In the genomic region with DNA sequence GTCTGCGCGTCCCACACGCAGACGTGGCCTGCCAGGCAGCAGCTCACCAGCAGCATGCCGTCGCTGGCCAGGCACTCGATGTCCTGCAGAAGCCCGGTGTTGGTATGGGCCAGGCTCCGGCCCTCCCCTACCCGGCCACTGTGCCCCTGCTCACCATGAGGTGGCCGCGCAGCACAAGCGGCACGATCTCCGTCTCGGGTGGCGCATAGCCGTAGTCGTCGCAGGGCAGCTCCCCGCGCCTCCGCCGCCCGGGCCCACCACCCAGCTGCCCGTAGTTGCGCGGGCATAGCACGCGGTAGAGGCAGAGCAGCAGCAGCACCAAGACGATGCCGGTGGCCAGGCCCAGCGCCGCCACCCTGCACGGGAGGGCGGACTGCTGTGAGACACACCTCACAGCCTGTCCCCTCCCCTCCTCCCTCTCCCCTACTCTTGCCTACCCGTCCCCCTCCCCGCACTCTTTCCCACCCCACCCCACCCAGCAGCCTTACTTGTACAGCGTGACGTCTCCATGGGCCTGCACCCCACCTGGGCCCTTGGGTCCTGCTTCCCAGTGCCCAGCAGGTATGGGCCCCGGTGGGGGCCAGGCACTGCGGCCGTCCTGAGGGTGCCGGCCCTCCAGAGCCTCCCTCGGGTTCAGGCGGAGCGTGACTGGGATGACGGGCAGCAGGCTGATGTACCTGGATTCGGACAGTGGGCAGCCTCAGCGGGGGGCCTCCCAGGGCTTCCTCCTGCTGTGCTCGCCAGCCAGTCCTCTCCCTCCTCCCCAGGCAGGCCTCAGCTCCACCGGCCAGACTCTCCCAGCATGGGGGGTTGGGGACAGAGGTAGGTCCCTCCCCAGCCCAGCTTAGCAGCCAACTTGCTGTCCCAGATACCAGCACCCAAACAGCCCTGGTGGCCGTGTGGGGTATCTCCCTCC, we compare ENCODE assay signal across 15 cellular contexts. TPM values are rescaled to one million over a fixed set of nuclear protein-coding genes. Genes with fewer than 3 reads are reported as not detected.
DNase-seq lines count a peak whose midpoint lies in the region; ATAC-seq, FAIRE-seq and TF ChIP-seq lines count a peak whose summit lies in the region.
"Had no signal": no experiment of that assay in that cellular context is flagged by ENCODE, and none has a peak within 500 bp of the region (broad histone marks: within the 10 kb centered on the region; RNA-seq: fewer than 3 reads in every experiment).

No MANE protein-coding gene starts in this region.

- H3K4ac ChIP-seq in H1 (replicated peaks; ENCODE audit: insufficient read length, low read depth, low read length): no peak overlapping the region

- H3K4me3 ChIP-seq in HEK293 (ENCODE audit: low read depth, low read length) (no peak overlapping the region), H1 (ENCODE audit: extremely low read depth in 1 of 4, insufficient read depth in 2 of 4, low read depth in 3 of 4, low read length in 4 of 4) (no peak overlapping the region), smooth muscle cell (no peak overlapping the region)
- H3K4me3 ChIP-seq: pancreas had no signal

- no peak overlapping the region for H2BK12ac ChIP-seq in H1 (ENCODE audit: low read depth, low read length)

- TF ChIP-seq POLR2A in H1 (IDR thresholded peaks at IDR 0.05; ENCODE audit: control extremely low read depth in 1 of 2, low read depth in 2 of 2, low read length in 2 of 2): no peak

- H2BK15ac ChIP-seq in H1 (ENCODE audit: low read length): no peak overlapping the region

- WGBS in H1 (ENCODE audit: extremely low coverage in 1 of 2, insufficient coverage in 1 of 2, insufficient read length in 1 of 2, insufficient replicate concordance in 2 of 2, low coverage in 1 of 2, low lambda C conversion rate in 2 of 2, missing lambda C conversion rate in 1 of 2), 2 experiments: 96% methylated on average over 24 of the region's 53 CpGs; no CpG with 5 or more reads in 1 of the 2 experiments
- 98% methylated on average over 46 of the region's 53 CpGs for WGBS in smooth muscle cell (ENCODE audit: low lambda C conversion rate)

- TF ChIP-seq RAD21 in H1 (IDR thresholded peaks at IDR 0.05 in 1 of 2, conservative IDR thresholded peaks at IDR 0.05 in 1 of 2; ENCODE audit: low read depth in 2 of 2, low read length in 2 of 2): no peak

- H3K27ac ChIP-seq in HEK293 (ENCODE audit: extremely low read depth, low read depth, low read length) (no peak overlapping the region), H1 (ENCODE audit: low read depth, low read length) (no peak overlapping the region), smooth muscle cell (ENCODE audit: low read depth) (no peak overlapping the region)
- H3K27ac ChIP-seq: pancreas had no signal

- no peak for DNase-seq in activated naive CD4-positive, alpha-beta T cell treated with anti-CD3 and anti-CD28 coated beads, Interleukin-2, amount 50 U/mL, for 72 hours (ENCODE audit: low spot score in 2 of 2)
- no peak for DNase-seq in activated naive CD4-positive, alpha-beta T cell treated with Interleukin-2 at 50 U/mL for 16 hours
- DNase-seq in H1 (ENCODE audit: low read depth in 1 of 2, low spot score in 2 of 2) (no peak), smooth muscle cell (lab: John Stamatoyannopoulos, UW; ENCODE audit: unreplicated experiment) (no peak), cerebellum (ENCODE audit: low spot score) (no peak), SKM-1 (lab: John Stamatoyannopoulos, UW; ENCODE audit: unreplicated experiment) (no peak)
- DNase-seq: activated CD4-positive, alpha-beta T cell treated with anti-CD3 and anti-CD28 coated beads for 1 hour; activated gamma-delta T cell treated with Interleukin-2 at 50 U/mL for 16 hours; AML-193; NCI-H2171; SW 1271 had no signal

- H3K79me2 ChIP-seq in H1 (ENCODE audit: control insufficient read depth in 1 of 2, insufficient read depth in 2 of 2, low read length in 2 of 2): no peaks in the 10 kb centered on the region
- no peaks in the 10 kb centered on the region for H3K79me2 ChIP-seq in smooth muscle cell (ENCODE audit: low read depth)

- no peak overlapping the region for H2BK120ac ChIP-seq in H1 (replicated peaks; ENCODE audit: low read depth, low read length)

- no peaks in the 10 kb centered on the region for H3F3A ChIP-seq in smooth muscle cell (ENCODE audit: low read depth)

- POLR2A ChIA-PET in HEK293 (lab: Yijun Ruan, JAX) (no interaction called here), H1 (lab: Charles Lee; ENCODE audit: partially characterized antibody) (interaction anchor here (0.9 to 1.6 kb wide), 4 partner anchors 9 to 153 kb away, joined by 3 to 5 read pairs (median 3); partner anchors contain the start of gene PTPN23)

- CTCF ChIA-PET in HEK293 (lab: Yijun Ruan, JAX): interaction anchor here (0.5 kb wide), 1 partner anchor 23 kb away, joined by 5 read pairs; no protein-coding TSS in a partner anchor
- CTCF ChIA-PET in H1 (lab: Charles Lee; ENCODE audit: partially characterized antibody): interaction anchor here (0.6 to 4.8 kb wide), 8 partner anchors 9 to 395 kb away, joined by 3 to 55 read pairs (median 3); no protein-coding TSS in a partner anchor

- FAIRE-seq in H1 (lab: Jason Lieb, UNC): no peak
- FAIRE-seq: G401.6, pancreas had no signal

- no peak for TF ChIP-seq CTCF in HEK293 (tag by site-specific recombination; IDR thresholded peaks at IDR 0.05)
- TF ChIP-seq CTCF in H1 (IDR thresholded peaks at IDR 0.05; ENCODE audit: control extremely low read depth in 1 of 3, insufficient read depth in 1 of 3, low read depth in 1 of 3, low read length in 3 of 3): peak in 1 of 3 experiments; percentile 38; a peak in 1 of 4 replicates
- peak; percentile 16 for TF ChIP-seq CTCF in smooth muscle cell (IDR thresholded peaks at IDR 0.05; ENCODE audit: borderline replicate concordance, insufficient read depth, poor library complexity, severe bottlenecking)

- no peak overlapping the region for H3K18ac ChIP-seq in H1 (ENCODE audit: extremely low read depth, low read length)

- H3K23me2 ChIP-seq in H1 (ENCODE audit: low read depth, low read length): no peaks in the 10 kb centered on the region

- no peak overlapping the region for H3K9ac ChIP-seq in H1 (replicated peaks in 1 of 4; ENCODE audit: extremely low read depth in 1 of 4, low read depth in 3 of 4, low read length in 3 of 4)
- no peak overlapping the region for H3K9ac ChIP-seq in smooth muscle cell (ENCODE audit: low read depth)

- ATAC-seq in activated naive CD4-positive, alpha-beta T cell treated with anti-CD3 and anti-CD28 coated beads, Interleukin-2, amount 50 U/mL, for 72 hours: no peak
- no peak for ATAC-seq in GM18858 (IDR thresholded peaks at IDR 0.05; ENCODE audit: unreplicated experiment)
- ATAC-seq: pancreas had no signal

- H3K9me3 ChIP-seq in HEK293 (ENCODE audit: control insufficient read depth, insufficient read depth, low read depth, low read length) (no peaks in the 10 kb centered on the region), H1 (ENCODE audit: insufficient read depth in 2 of 2, low read depth in 1 of 2, low read length in 1 of 2) (peaks cover 0 to 7% of the 10 kb centered on the region in 2 experiments; a peak in 1 of 4 replicates), smooth muscle cell (replicated peaks; ENCODE audit: low read depth) (no peaks in the 10 kb centered on the region)
- H3K9me3 ChIP-seq: pancreas had no signal

- peaks cover 0 to 79% of the 10 kb centered on the region in 2 experiments; a peak in 1 of 3 replicates for H3K36me3 ChIP-seq in HEK293 (ENCODE audit: control insufficient read depth in 2 of 2, insufficient read depth in 1 of 2, low read length in 2 of 2)
- H3K36me3 ChIP-seq in H1 (ENCODE audit: control insufficient read depth in 2 of 4, insufficient read depth in 4 of 4, low read length in 3 of 4): peaks cover 14 to 47% (median 21%) of the 10 kb centered on the region in 4 experiments
- H3K36me3 ChIP-seq in smooth muscle cell (ENCODE audit: low read depth): no peaks in the 10 kb centered on the region

- H4K20me1 ChIP-seq in H1 (replicated peaks in 1 of 2; ENCODE audit: control insufficient read depth in 1 of 2, insufficient read depth in 2 of 2, low read length in 2 of 2) (peaks cover 4 to 21% of the 10 kb centered on the region in 2 experiments), smooth muscle cell (ENCODE audit: low read depth) (no peaks in the 10 kb centered on the region)

- no peak overlapping the region for H3K56ac ChIP-seq in H1 (replicated peaks; ENCODE audit: insufficient read length, low read depth, low read length)

- no peaks in the 10 kb centered on the region for H3K79me1 ChIP-seq in H1 (ENCODE audit: low read depth, low read length)

- no peak overlapping the region for H4K8ac ChIP-seq in H1 (ENCODE audit: extremely low read depth, insufficient read depth, low read length)

- peak overlapping the region; percentile 57 to 92 for H3K27ac Mint-ChIP-seq in activated naive CD4-positive, alpha-beta T cell treated with anti-CD3 and anti-CD28 coated beads, Interleukin-2, amount 50 U/mL, for 72 hours

- H2BK5ac ChIP-seq in H1 (ENCODE audit: low read depth, low read length): no peak overlapping the region

- H3K27me3 ChIP-seq in H1 (replicated peaks in 1 of 4; ENCODE audit: control insufficient read depth in 3 of 4, extremely low read depth in 1 of 4, insufficient read depth in 3 of 4, low read length in 3 of 4) (no peaks in the 10 kb centered on the region), smooth muscle cell (ENCODE audit: low read depth) (no peaks in the 10 kb centered on the region)
- H3K27me3 ChIP-seq: pancreas had no signal

- peaks cover 0 to 5% of the 10 kb centered on the region in 2 donors for H3K36me3 Mint-ChIP-seq in activated naive CD4-positive, alpha-beta T cell treated with anti-CD3 and anti-CD28 coated beads, Interleukin-2, amount 50 U/mL, for 72 hours

- no peak overlapping the region for H2AK5ac ChIP-seq in H1 (ENCODE audit: low read depth, low read length)

- no peak overlapping the region for H4K91ac ChIP-seq in H1 (replicated peaks; ENCODE audit: insufficient read length, low read length)

- H3K23ac ChIP-seq in H1 (ENCODE audit: insufficient read length): no peak overlapping the region

- no peaks in the 10 kb centered on the region for H3K9me3 Mint-ChIP-seq in activated naive CD4-positive, alpha-beta T cell treated with anti-CD3 and anti-CD28 coated beads, Interleukin-2, amount 50 U/mL, for 72 hours

- H2AFZ ChIP-seq in H1 (ENCODE audit: low read length) (no peak overlapping the region), smooth muscle cell (ENCODE audit: low read depth) (no peak overlapping the region)

- no peak overlapping the region for H4K5ac ChIP-seq in H1 (ENCODE audit: insufficient read length, low read depth, low read length)

- no peak overlapping the region for H3K14ac ChIP-seq in H1 (ENCODE audit: insufficient read length)

- no peak for TF ChIP-seq EP300 in H1 (IDR thresholded peaks at IDR 0.05; ENCODE audit: borderline replicate concordance in 1 of 2, low read depth in 2 of 2, low read length in 2 of 2)

- no peak overlapping the region for H3K4me2 ChIP-seq in H1 (ENCODE audit: insufficient read depth in 1 of 2, low read depth in 2 of 2, low read length in 2 of 2)
- H3K4me2 ChIP-seq in smooth muscle cell: no peak overlapping the region

- no peak overlapping the region for H2BK20ac ChIP-seq in H1 (ENCODE audit: low read length)

- H3K4me1 ChIP-seq in HEK293 (ENCODE audit: control insufficient read depth, insufficient read depth, low read length): no peaks in the 10 kb centered on the region
- H3K4me1 ChIP-seq in H1 (replicated peaks in 1 of 4; ENCODE audit: control insufficient read depth in 3 of 4, insufficient read depth in 4 of 4, low read length in 3 of 4): peaks cover 0 to 2% (median 0%) of the 10 kb centered on the region in 4 experiments; a peak in 2 of 7 replicates
- no peaks in the 10 kb centered on the region for H3K4me1 ChIP-seq in smooth muscle cell (ENCODE audit: low read depth)

RNA-seq across cellular contexts. Expression of gene PTPN23, which starts 37.6 kb away (rescaled TPM):
- 10 to 100 TPM; 29.4 to 29.9 TPM for total RNA-seq in activated naive CD4-positive, alpha-beta T cell treated with anti-CD3 and anti-CD28 coated beads, Interleukin-2, amount 50 U/mL, for 72 hours
- 44.1 and 46.7 TPM in 2 replicates for total RNA-seq in H1 (2021; fragmentation: NEBNext Ultra II Directional; extraction: Animal tissue kit (Norgen Biotek cat#: 25700))
- polyA plus RNA-seq in H1 (2011; rRNA removed) (2.9 and 5.5 TPM in 2 replicates), smooth muscle cell (17.1 and 22.1 TPM in 2 replicates)
- 2.5 TPM for polyA plus RNA-seq in H1 (2011; cell fraction: cytosol; rRNA removed)
- 23.5 TPM for polyA plus RNA-seq in H1 (2011; cell fraction: nucleus; rRNA removed)
- polyA plus RNA-seq in H1 (2012, experiment 1 of 2): 27.9 to 39.5 TPM (median 35.9 TPM) in 4 replicates
- 29.6 TPM for polyA plus RNA-seq in H1 (2012, experiment 2 of 2)
- polyA plus RNA-seq in H1 (2013, experiment 1 of 2): 27.1 TPM
- polyA plus RNA-seq in H1 (2013, experiment 2 of 2): 29.4 TPM
- 12.3 and 13.7 TPM in 2 replicates for polyA minus RNA-seq in H1 (2011; rRNA and poly(A)+ RNA removed)
- 13.4 TPM for polyA minus RNA-seq in H1 (2011; cell fraction: cytosol; rRNA and poly(A)+ RNA removed)
- polyA minus RNA-seq in H1 (2011; cell fraction: nucleus; rRNA and poly(A)+ RNA removed): 23.1 TPM
- total RNA-seq in smooth muscle cell (4.8 and 7.2 TPM in 2 replicates), cerebellum (12.8 TPM)

RNA-seq across cellular contexts. Expression of gene SCAP, which starts 57.3 kb away (rescaled TPM):
- 10 to 100 TPM; 53.7 to 61.4 TPM for total RNA-seq in activated naive CD4-positive, alpha-beta T cell treated with anti-CD3 and anti-CD28 coated beads, Interleukin-2, amount 50 U/mL, for 72 hours
- 110 and 114 TPM in 2 replicates for total RNA-seq in H1 (2021; fragmentation: NEBNext Ultra II Directional; extraction: Animal tissue kit (Norgen Biotek cat#: 25700))
- polyA plus RNA-seq in H1 (2011; rRNA removed) (74.0 and 103 TPM in 2 replicates), smooth muscle cell (31.0 and 41.5 TPM in 2 replicates)
- polyA plus RNA-seq in H1 (2011; cell fraction: cytosol; rRNA removed): 54.6 TPM
- polyA plus RNA-seq in H1 (2011; cell fraction: nucleus; rRNA removed): 199 TPM
- 90.9 to 110 TPM (median 102 TPM) in 4 replicates for polyA plus RNA-seq in H1 (2012, experiment 1 of 2)
- 93.2 TPM for polyA plus RNA-seq in H1 (2012, experiment 2 of 2)
- polyA plus RNA-seq in H1 (2013, experiment 1 of 2): 90.5 TPM
- 93.1 TPM for polyA plus RNA-seq in H1 (2013, experiment 2 of 2)
- polyA minus RNA-seq in H1 (2011; rRNA and poly(A)+ RNA removed): 153 and 157 TPM in 2 replicates
- 108 TPM for polyA minus RNA-seq in H1 (2011; cell fraction: cytosol; rRNA and poly(A)+ RNA removed)
- 97.7 TPM for polyA minus RNA-seq in H1 (2011; cell fraction: nucleus; rRNA and poly(A)+ RNA removed)
- total RNA-seq in smooth muscle cell (22.3 and 29.2 TPM in 2 replicates), cerebellum (63.3 TPM)
